8 cellular contexts compared by ENCODE assay signal in genomic region chr1:46547481-46548383, GRCh38. TPM values are rescaled to one million over a fixed set of nuclear protein-coding genes. Genes with fewer than 3 reads are reported as not detected.
DNase-seq lines count a peak whose midpoint lies in the region; ATAC-seq and TF ChIP-seq lines count a peak whose summit lies in the region.

No MANE protein-coding gene starts in this region.

- H3K27ac ChIP-seq in VCaP (no peak overlapping the region), thoracic aorta (no peak overlapping the region)

- H3K9me3 ChIP-seq in thoracic aorta, result no peaks in the 10 kb centered on the region

- ATAC-seq in left ventricle myocardium superior, result peak; percentile 52
- ATAC-seq in thoracic aorta (ENCODE audit: insufficient number of reproducible peaks, low FRiP score, low read depth), result no peak
- ATAC-seq in GM18520 (IDR thresholded peaks at IDR 0.05; ENCODE audit: unreplicated experiment), result no peak

- intact Hi-C loops in left ventricle myocardium superior (cut with micrococcal nuclease), result no loop called here

- H3K4me1 ChIP-seq in thoracic aorta (ENCODE audit: control insufficient read depth in 1 of 2, low read depth in 2 of 2), result peaks cover 0 to 9% of the 10 kb centered on the region in 2 donors

- no peaks in the 10 kb centered on the region for H3K36me3 ChIP-seq in thoracic aorta

- no peak overlapping the region for H3K4me3 ChIP-seq in thoracic aorta

- TF ChIP-seq CTCF in VCaP (conservative IDR thresholded peaks at IDR 0.05) (peak; percentile 72), thoracic aorta (IDR thresholded peaks at IDR 0.05) (peak; percentile 41)

- peak in 2 of 3 experiments; percentile 18 to 23 for DNase-seq in NCI-H1417 (lab: John Stamatoyannopoulos, UW)
- DNase-seq in NCI-H1417 treated with DMSO at 0.1 percent for 48 hours (lab: John Stamatoyannopoulos, UW), result no peak
- DNase-seq in Kasumi-1 (lab: John Stamatoyannopoulos, UW), result peak; percentile 27 to 57
- DNase-seq in left ventricle myocardium superior, result no peak
- no peak for DNase-seq in thoracic aorta (ENCODE audit: low spot score)
- no peak for DNase-seq in putamen (ENCODE audit: low spot score)

- H3K27me3 ChIP-seq in thoracic aorta (replicated peaks; ENCODE audit: insufficient read depth), result no peaks in the 10 kb centered on the region

RNA-seq across cellular contexts. Expression of gene KNCN, which starts 3.7 kb away (rescaled TPM):
- total RNA-seq in left ventricle myocardium superior, result not detected
- total RNA-seq in thoracic aorta, result not detected

RNA-seq across cellular contexts. Expression of gene MKNK1, which starts 56.3 kb away (rescaled TPM):
- total RNA-seq in left ventricle myocardium superior, result 42.5 TPM
- 100 to 1,000 TPM in 1 of 2 donors, 10 to 100 TPM in 1; 95.9 to 118 TPM for total RNA-seq in thoracic aorta

RNA-seq across cellular contexts. Expression of gene DMBX1, which starts 58.1 kb away (rescaled TPM):
- total RNA-seq in left ventricle myocardium superior (not detected), thoracic aorta (not detected)

Comparison
In these comparisons a context has a peak if more than half of its experiments do, and no peak if none do; other contexts are left out.
1. DNase-seq: peak in NCI-H1417 (2 of 3) and Kasumi-1 (2 of 2); none in NCI-H1417 treated with DMSO at 0.1 percent for 48 hours (single experiment), left ventricle myocardium superior (single experiment), thoracic aorta (single experiment) and putamen (single experiment).